ENCODE assay signal across 13 cellular contexts in the genomic region with DNA sequence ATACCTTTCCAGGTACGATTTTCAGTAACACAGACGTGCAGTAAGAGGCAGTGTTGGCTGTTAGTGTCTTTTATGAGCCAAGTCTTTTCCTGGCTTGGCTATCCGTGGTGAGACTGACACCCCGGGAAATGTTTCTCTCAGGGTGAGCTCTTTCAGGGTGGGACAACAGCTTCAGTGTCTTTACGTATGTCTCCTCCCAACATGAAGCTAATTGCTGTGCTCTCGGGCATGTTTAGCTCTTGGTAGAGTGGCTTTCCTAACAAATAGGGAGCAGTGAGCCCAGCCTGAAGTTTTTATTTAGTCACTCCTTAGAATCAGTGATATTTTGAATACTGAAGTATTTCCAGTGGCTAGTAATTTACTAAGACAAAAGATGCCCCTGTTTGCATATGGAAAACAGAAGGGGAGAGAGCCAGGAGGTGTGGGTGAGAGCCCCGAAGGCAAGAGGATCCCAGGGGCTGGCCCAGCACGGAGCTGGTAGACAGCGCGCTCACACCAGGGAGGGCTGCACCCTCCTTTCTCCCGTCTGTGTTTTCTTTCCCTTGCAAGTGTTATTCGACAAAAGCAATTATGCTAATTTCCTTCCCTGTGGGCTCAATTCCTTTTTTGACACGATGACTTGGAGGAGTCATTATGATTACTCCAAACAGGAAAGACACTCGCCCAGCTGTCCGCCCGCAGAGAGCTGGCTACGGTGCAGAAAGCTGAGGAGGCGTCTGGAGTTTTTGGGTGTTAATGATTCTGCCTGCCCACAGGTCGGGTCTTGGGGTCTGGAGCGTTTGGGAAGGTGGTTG. TPM values are rescaled to one million over a fixed set of nuclear protein-coding genes. Genes with fewer than 3 reads are reported as not detected.
A peak's percentile ranks its signal among the peaks of the same experiment; 100 is the strongest.
DNase-seq lines count a peak whose midpoint lies in the region; ATAC-seq and TF ChIP-seq lines count a peak whose summit lies in the region.
"Had no signal": no experiment of that assay in that cellular context is flagged by ENCODE, and none has a peak within 500 bp of the region (broad histone marks: within the 10 kb centered on the region; RNA-seq: fewer than 3 reads in every experiment).

No MANE protein-coding gene starts in this region.

- H3K9me3 Mint-ChIP-seq in stimulated activated effector memory CD8-positive, alpha-beta T cell treated with anti-CD3 and anti-CD28 coated beads, Interleukin-12 subunit alpha, Interleukin-12 subunit beta, amount 100 ng/mL, for 72 hours, result peaks cover 1% of the 10 kb centered on the region

- DNase-seq in CD1c-positive myeloid dendritic cell (ENCODE audit: extremely low spot score) (peak; percentile 41), adipocyte (ENCODE audit: low read depth) (no peak), iPS-NIHi7 (ENCODE audit: extremely low spot score) (peak; percentile 56), omental fat pad (ENCODE audit: low spot score) (no peak)
- DNase-seq in stimulated activated effector memory CD8-positive, alpha-beta T cell treated with anti-CD3 and anti-CD28 coated beads, Interleukin-12 subunit alpha, Interleukin-12 subunit beta, amount 100 ng/mL, for 72 hours (ENCODE audit: low spot score in 2 of 2), result no peak
- DNase-seq: caudate nucleus, NCI-H146, Right ventricle myocardium superior, substantia nigra had no signal

- no peaks in the 10 kb centered on the region for H3K9me3 ChIP-seq in adipocyte (ENCODE audit: control insufficient read depth, low read length)

- peak overlapping the region; percentile 54 for H3K4me3 ChIP-seq in adipocyte (ENCODE audit: low read length)

- ATAC-seq in HG02840 (IDR thresholded peaks at IDR 0.05; ENCODE audit: low FRiP score, unreplicated experiment), result peak; percentile 16
- no peak for ATAC-seq in omental fat pad (ENCODE audit: low FRiP score)
- no peak for ATAC-seq in HG03460 (IDR thresholded peaks at IDR 0.05; ENCODE audit: unreplicated experiment)
- ATAC-seq in GM21737 (IDR thresholded peaks at IDR 0.05; ENCODE audit: unreplicated experiment), result no peak
- ATAC-seq in stimulated activated effector memory CD8-positive, alpha-beta T cell treated with anti-CD3 and anti-CD28 coated beads, Interleukin-12 subunit alpha, Interleukin-12 subunit beta, amount 100 ng/mL, for 72 hours, result no peak

- no peak overlapping the region for H3K4me3 Mint-ChIP-seq in stimulated activated effector memory CD8-positive, alpha-beta T cell treated with anti-CD3 and anti-CD28 coated beads, Interleukin-12 subunit alpha, Interleukin-12 subunit beta, amount 100 ng/mL, for 72 hours

- no peaks in the 10 kb centered on the region for H3K27me3 ChIP-seq in adipocyte (replicated peaks; ENCODE audit: control insufficient read depth, insufficient read depth, low read length)

- H3K36me3 ChIP-seq in adipocyte (ENCODE audit: control insufficient read depth, insufficient read depth, low read length, severe bottlenecking), result peaks cover 88% of the 10 kb centered on the region

- H3K4me1 Mint-ChIP-seq in stimulated activated effector memory CD8-positive, alpha-beta T cell treated with anti-CD3 and anti-CD28 coated beads, Interleukin-12 subunit alpha, Interleukin-12 subunit beta, amount 100 ng/mL, for 72 hours, result no peaks in the 10 kb centered on the region

- peak overlapping the region; percentile 53 for H3K9ac ChIP-seq in adipocyte (ENCODE audit: low read length)

- no peaks in the 10 kb centered on the region for H3K36me3 Mint-ChIP-seq in stimulated activated effector memory CD8-positive, alpha-beta T cell treated with anti-CD3 and anti-CD28 coated beads, Interleukin-12 subunit alpha, Interleukin-12 subunit beta, amount 100 ng/mL, for 72 hours

- no peak for TF ChIP-seq CTCF in omental fat pad (IDR thresholded peaks at IDR 0.05)

- H3K27ac Mint-ChIP-seq in stimulated activated effector memory CD8-positive, alpha-beta T cell treated with anti-CD3 and anti-CD28 coated beads, Interleukin-12 subunit alpha, Interleukin-12 subunit beta, amount 100 ng/mL, for 72 hours, result no peak overlapping the region

- H3K4me1 ChIP-seq in adipocyte (ENCODE audit: control insufficient read depth, insufficient read depth, low read length), result peaks cover 67% of the 10 kb centered on the region

RNA-seq across cellular contexts. Expression of a gene that starts 47.7 kb away (rescaled TPM):
- total RNA-seq in omental fat pad, result 100 to 1,000 TPM; 135 to 272 (median 163) TPM
- total RNA-seq: activated CD8-positive, alpha-beta memory T cell treated with anti-CD3 and anti-CD28 coated beads for 36 hours had no signal

Comparison
In these comparisons a context has a peak if more than half of its experiments do, and no peak if none do; other contexts are left out.
1. DNase-seq: peak in CD1c-positive myeloid dendritic cell (single experiment) and iPS-NIHi7 (single experiment); none in adipocyte (single experiment), omental fat pad (single experiment) and stimulated activated effector memory CD8-positive, alpha-beta T cell treated with anti-CD3 and anti-CD28 coated beads, Interleukin-12 subunit alpha, Interleukin-12 subunit beta, amount 100 ng/mL, for 72 hours (0 of 2).